Comparison of ENCODE assay signal across 9 cellular contexts in the genomic region with DNA sequence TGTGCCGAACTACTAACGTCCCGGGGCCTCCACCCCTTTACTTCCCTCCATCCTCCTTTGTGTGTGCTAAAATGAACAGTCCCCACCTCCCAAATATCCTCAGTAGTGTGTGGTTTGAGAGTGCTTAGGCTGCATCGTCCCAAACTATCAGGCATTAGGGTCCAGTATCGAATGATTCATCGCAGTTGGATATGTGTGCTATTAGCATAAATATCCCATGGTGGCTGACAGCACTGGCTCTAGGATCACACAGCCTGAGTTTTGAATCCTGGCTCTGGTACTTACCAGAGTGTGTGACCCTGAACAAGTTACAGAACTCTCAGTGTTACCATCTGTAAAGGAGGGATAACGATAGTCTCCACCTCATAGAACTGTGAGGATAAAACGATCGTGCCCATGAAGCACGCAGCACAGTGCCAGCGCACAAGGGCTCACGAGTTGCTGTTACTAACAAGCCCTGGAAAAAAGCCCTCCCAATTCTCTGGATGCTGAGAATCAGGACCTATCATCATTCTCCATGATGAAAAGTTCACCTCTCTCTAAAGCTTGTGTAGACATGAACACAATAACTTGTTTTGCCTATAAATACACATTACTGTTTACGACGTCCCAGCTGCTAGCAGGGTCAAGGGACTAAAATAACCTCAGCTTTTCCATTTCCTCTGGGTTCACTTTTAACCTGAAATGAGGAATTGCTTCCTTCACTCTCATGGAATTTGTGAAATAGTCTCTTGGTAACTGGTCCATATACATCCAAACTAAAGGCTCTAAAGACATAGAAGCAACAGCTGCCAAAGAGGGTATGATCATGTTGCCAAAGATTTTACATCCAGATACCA. TPM values are rescaled to one million over a fixed set of nuclear protein-coding genes. Genes with fewer than 3 reads are reported as not detected.
DNase-seq lines count a peak whose midpoint lies in the region; ATAC-seq and TF ChIP-seq lines count a peak whose summit lies in the region.
"Had no signal": no experiment of that assay in that cellular context is flagged by ENCODE, and none has a peak within 500 bp of the region (broad histone marks: within the 10 kb centered on the region; RNA-seq: fewer than 3 reads in every experiment).

No MANE protein-coding gene starts in this region.

- intact Hi-C loops in activated CD8-positive, alpha-beta T cell treated with anti-CD3 and anti-CD28 coated beads for 36 hours (cut with micrococcal nuclease), result no loop called here
- intact Hi-C loops in esophagus muscularis mucosa (cut with DNase I), result no loop called here
- intact Hi-C loops in naive thymus-derived CD4-positive, alpha-beta T cell (cut with micrococcal nuclease), result no loop called here

- DNase-seq in activated CD8-positive, alpha-beta T cell treated with anti-CD3 and anti-CD28 coated beads, Interleukin-2, amount 10 ng/mL, durations not matched to agents 7 days and 5 days, result no peak
- no peak for DNase-seq in activated CD8-positive, alpha-beta T cell treated with anti-CD3 and anti-CD28 coated beads for 36 hours
- DNase-seq in esophagus muscularis mucosa (ENCODE audit: extremely low spot score), result no peak
- no peak for DNase-seq in naive thymus-derived CD4-positive, alpha-beta T cell
- no peak for DNase-seq in upper lobe of left lung
- DNase-seq in activated CD4-positive, alpha-beta T cell treated with anti-CD3 and anti-CD28 coated beads, Interleukin-2, amount 50 U/mL, for 4 hours, result no peak
- no peak for DNase-seq in iPS-NIHi7 (ENCODE audit: extremely low spot score)
- no peak for DNase-seq in cerebellar nuclear complex (lab: John Stamatoyannopoulos, UW)
- DNase-seq: activated T-cell treated with anti-CD3 and anti-CD28 coated beads, Interleukin-2, amount 50 U/mL, for 72 hours had no signal

- no peaks in the 10 kb centered on the region for H3K36me3 ChIP-seq in esophagus muscularis mucosa
- no peaks in the 10 kb centered on the region for H3K36me3 ChIP-seq in naive thymus-derived CD4-positive, alpha-beta T cell (ENCODE audit: control insufficient read depth in 2 of 3, insufficient read depth in 3 of 3, low read length in 3 of 3)
- H3K36me3 ChIP-seq in upper lobe of left lung, result peaks cover 0 to 4% (median 0%) of the 10 kb centered on the region in 4 donors

- H3K27me3 ChIP-seq in esophagus muscularis mucosa (no peaks in the 10 kb centered on the region), upper lobe of left lung (no peaks in the 10 kb centered on the region)
- H3K27me3 ChIP-seq in naive thymus-derived CD4-positive, alpha-beta T cell (ENCODE audit: control insufficient read depth in 2 of 2, insufficient read depth in 2 of 2, low read length in 2 of 2), result no peaks in the 10 kb centered on the region

- H3K9me3 ChIP-seq in esophagus muscularis mucosa (no peaks in the 10 kb centered on the region), upper lobe of left lung (no peaks in the 10 kb centered on the region)
- H3K9me3 ChIP-seq in naive thymus-derived CD4-positive, alpha-beta T cell (ENCODE audit: control insufficient read depth in 2 of 3, low read length in 3 of 3), result no peaks in the 10 kb centered on the region

- peaks cover 32% of the 10 kb centered on the region for H3K36me3 Mint-ChIP-seq in activated CD8-positive, alpha-beta T cell treated with anti-CD3 and anti-CD28 coated beads, Interleukin-2, amount 10 ng/mL, durations not matched to agents 7 days and 5 days (ENCODE audit: low read depth)
- peaks cover 41% of the 10 kb centered on the region for H3K36me3 Mint-ChIP-seq in activated CD8-positive, alpha-beta T cell treated with anti-CD3 and anti-CD28 coated beads for 36 hours (ENCODE audit: low read depth)
- peaks cover 20 to 60% (median 26%) of the 10 kb centered on the region in 5 donors for H3K36me3 Mint-ChIP-seq in naive thymus-derived CD4-positive, alpha-beta T cell

- peaks cover 21% of the 10 kb centered on the region for H3K4me1 Mint-ChIP-seq in activated CD8-positive, alpha-beta T cell treated with anti-CD3 and anti-CD28 coated beads, Interleukin-2, amount 10 ng/mL, durations not matched to agents 7 days and 5 days (ENCODE audit: low read depth)
- H3K4me1 Mint-ChIP-seq in activated CD8-positive, alpha-beta T cell treated with anti-CD3 and anti-CD28 coated beads for 36 hours (ENCODE audit: low read depth), result peaks cover 46% of the 10 kb centered on the region
- H3K4me1 Mint-ChIP-seq in naive thymus-derived CD4-positive, alpha-beta T cell, result peaks cover 29 to 75% (median 65%) of the 10 kb centered on the region in 7 donors

- TF ChIP-seq CTCF in activated CD8-positive, alpha-beta T cell treated with anti-CD3 and anti-CD28 coated beads for 36 hours (IDR thresholded peaks at IDR 0.05), result no peak
- no peak for TF ChIP-seq CTCF in esophagus muscularis mucosa (IDR thresholded peaks at IDR 0.05)
- TF ChIP-seq CTCF in upper lobe of left lung (IDR thresholded peaks at IDR 0.05), result no peak

- ATAC-seq in activated CD8-positive, alpha-beta T cell treated with anti-CD3 and anti-CD28 coated beads, Interleukin-2, amount 10 ng/mL, durations not matched to agents 7 days and 5 days, result no peak
- ATAC-seq in activated CD8-positive, alpha-beta T cell treated with anti-CD3 and anti-CD28 coated beads for 36 hours, result no peak
- ATAC-seq in naive thymus-derived CD4-positive, alpha-beta T cell, result no peak
- ATAC-seq in upper lobe of left lung (ENCODE audit: low FRiP score in 2 of 2), result peak in 1 of 2 donors; percentile 70
- ATAC-seq: activated T-cell treated with anti-CD3 and anti-CD28 coated beads, Interleukin-2, amount 50 U/mL, for 72 hours had no signal

- H3K4me3 ChIP-seq in esophagus muscularis mucosa, result no peak overlapping the region
- no peak overlapping the region for H3K4me3 ChIP-seq in naive thymus-derived CD4-positive, alpha-beta T cell (ENCODE audit: low read length)
- H3K4me3 ChIP-seq in upper lobe of left lung, result no peak overlapping the region

- H3K4me1 ChIP-seq in esophagus muscularis mucosa, result peaks cover 73 to 86% (median 77%) of the 10 kb centered on the region in 4 donors
- peaks cover 0 to 10% of the 10 kb centered on the region in 2 donors for H3K4me1 ChIP-seq in naive thymus-derived CD4-positive, alpha-beta T cell (ENCODE audit: control insufficient read depth in 2 of 2, insufficient read depth in 2 of 2, low read length in 2 of 2)
- H3K4me1 ChIP-seq in upper lobe of left lung, result peaks cover 35 to 65% (median 51%) of the 10 kb centered on the region in 4 donors

- no peaks in the 10 kb centered on the region for H3K27me3 Mint-ChIP-seq in activated CD8-positive, alpha-beta T cell treated with anti-CD3 and anti-CD28 coated beads, Interleukin-2, amount 10 ng/mL, durations not matched to agents 7 days and 5 days (ENCODE audit: low read depth)
- no peaks in the 10 kb centered on the region for H3K27me3 Mint-ChIP-seq in activated CD8-positive, alpha-beta T cell treated with anti-CD3 and anti-CD28 coated beads for 36 hours
- H3K27me3 Mint-ChIP-seq in naive thymus-derived CD4-positive, alpha-beta T cell, result no peaks in the 10 kb centered on the region

- POLR2A ChIA-PET in activated CD8-positive, alpha-beta T cell treated with anti-CD3 and anti-CD28 coated beads, Interleukin-2, amount 10 ng/mL, durations not matched to agents 7 days and 5 days (lab: Charles Lee), result no interaction called here
- POLR2A ChIA-PET in activated CD8-positive, alpha-beta T cell treated with anti-CD3 and anti-CD28 coated beads for 36 hours (lab: Charles Lee), result no interaction called here
- POLR2A ChIA-PET in naive thymus-derived CD4-positive, alpha-beta T cell (lab: Charles Lee), result no interaction called here

- TF ChIP-seq POLR2A in esophagus muscularis mucosa (IDR thresholded peaks at IDR 0.05; ENCODE audit: low read depth) (no peak), upper lobe of left lung (IDR thresholded peaks at IDR 0.05) (no peak)

- H3K27ac Mint-ChIP-seq in activated CD8-positive, alpha-beta T cell treated with anti-CD3 and anti-CD28 coated beads, Interleukin-2, amount 10 ng/mL, durations not matched to agents 7 days and 5 days, result peak overlapping the region; percentile 36
- H3K27ac Mint-ChIP-seq in activated CD8-positive, alpha-beta T cell treated with anti-CD3 and anti-CD28 coated beads for 36 hours, result no peak overlapping the region
- H3K27ac Mint-ChIP-seq in naive thymus-derived CD4-positive, alpha-beta T cell, result peak overlapping the region in 6 of 9 donors; percentile 20 to 71 (median 64)
- H3K27ac Mint-ChIP-seq: activated T-cell treated with anti-CD3 and anti-CD28 coated beads, Interleukin-2, amount 50 U/mL, for 72 hours had no signal

- H3K9me3 Mint-ChIP-seq in activated CD8-positive, alpha-beta T cell treated with anti-CD3 and anti-CD28 coated beads, Interleukin-2, amount 10 ng/mL, durations not matched to agents 7 days and 5 days (ENCODE audit: insufficient read depth), result peaks cover 10% of the 10 kb centered on the region
- peaks cover 3% of the 10 kb centered on the region for H3K9me3 Mint-ChIP-seq in activated CD8-positive, alpha-beta T cell treated with anti-CD3 and anti-CD28 coated beads for 36 hours
- H3K9me3 Mint-ChIP-seq in naive thymus-derived CD4-positive, alpha-beta T cell, result peaks cover 0 to 7% (median 0%) of the 10 kb centered on the region in 11 donors

- no peak overlapping the region for H3K4me3 Mint-ChIP-seq in activated CD8-positive, alpha-beta T cell treated with anti-CD3 and anti-CD28 coated beads, Interleukin-2, amount 10 ng/mL, durations not matched to agents 7 days and 5 days
- no peak overlapping the region for H3K4me3 Mint-ChIP-seq in activated CD8-positive, alpha-beta T cell treated with anti-CD3 and anti-CD28 coated beads for 36 hours
- no peak overlapping the region for H3K4me3 Mint-ChIP-seq in naive thymus-derived CD4-positive, alpha-beta T cell
- H3K4me3 Mint-ChIP-seq: activated T-cell treated with anti-CD3 and anti-CD28 coated beads, Interleukin-2, amount 50 U/mL, for 72 hours had no signal

- CTCF ChIA-PET in activated CD8-positive, alpha-beta T cell treated with anti-CD3 and anti-CD28 coated beads, Interleukin-2, amount 10 ng/mL, durations not matched to agents 7 days and 5 days (lab: Charles Lee), result no interaction called here
- CTCF ChIA-PET in activated CD8-positive, alpha-beta T cell treated with anti-CD3 and anti-CD28 coated beads for 36 hours (lab: Charles Lee), result no interaction called here
- CTCF ChIA-PET in naive thymus-derived CD4-positive, alpha-beta T cell (lab: Charles Lee), result no interaction called here

- 31% methylated on average over 5 of the region's 14 CpGs for WGBS in esophagus muscularis mucosa
- whole genome bisulfite sequencing in upper lobe of left lung, 2 donors, result 69 to 74% methylated on average over 13 to 14 of the region's 14 CpGs

- no peak for TF ChIP-seq EP300 in esophagus muscularis mucosa (IDR thresholded peaks at IDR 0.05)
- TF ChIP-seq EP300 in upper lobe of left lung (IDR thresholded peaks at IDR 0.05), result no peak

- H3K27ac ChIP-seq in esophagus muscularis mucosa (replicated peaks in 1 of 4), result peak overlapping the region; percentile 62 to 76 (median 70)
- H3K27ac ChIP-seq in naive thymus-derived CD4-positive, alpha-beta T cell (ENCODE audit: low read depth, low read length), result no peak overlapping the region
- peak overlapping the region; percentile 57 to 65 (median 59) for H3K27ac ChIP-seq in upper lobe of left lung

RNA-seq across cellular contexts. Expression of a gene that starts 51.0 kb away (rescaled TPM):
- total RNA-seq in activated CD8-positive, alpha-beta T cell treated with anti-CD3 and anti-CD28 coated beads, Interleukin-2, amount 10 ng/mL, durations not matched to agents 7 days and 5 days, result 10 to 100 TPM; 37.1 TPM
- 10 to 100 TPM; 54.4 to 60.2 TPM for total RNA-seq in activated CD8-positive, alpha-beta T cell treated with anti-CD3 and anti-CD28 coated beads for 36 hours
- total RNA-seq in esophagus muscularis mucosa, result 100 to 1,000 TPM in 1 of 4 donors, 10 to 100 TPM in 3; 51.5 to 222 (median 80.7) TPM
- total RNA-seq in naive thymus-derived CD4-positive, alpha-beta T cell, result 10 to 100 TPM; 22.9 to 44.8 (median 36.2) TPM
- 10 to 100 TPM; 18.6 to 23.8 TPM for polyA plus RNA-seq in naive thymus-derived CD4-positive, alpha-beta T cell
- 10 to 100 TPM; 46.5 to 93.6 (median 60.1) TPM for total RNA-seq in upper lobe of left lung
